ENCODE assay signal across 8 cellular contexts in genomic region chr12:56224102-56224701, GRCh38. TPM values are rescaled to one million over a fixed set of nuclear protein-coding genes. Genes with fewer than 3 reads are reported as not detected.
DNase-seq lines count a peak whose midpoint lies in the region; ATAC-seq, FAIRE-seq and TF ChIP-seq lines count a peak whose summit lies in the region.

TSS of gene NABP2 (plus strand) at chr12:56224342. CDS start at chr12:56224857, 515 bp downstream.

- peak; percentile 80 for TF ChIP-seq CTCF in DND-41 (IDR thresholded peaks at IDR 0.05; ENCODE audit: borderline replicate concordance, extremely low read depth, low read length, poor library complexity, severe bottlenecking)

- peak; percentile 86 for FAIRE-seq in RCC 7860 (lab: Jason Lieb, UNC)

- H3K4me3 ChIP-seq in DND-41 (ENCODE audit: low read depth in 1 of 2, low read length in 2 of 2) (peak within 1 kb of the TSS; percentile 67; a peak in 3 of 4 replicates), muscle layer of duodenum (ENCODE audit: low read depth in 1 of 2, low read length in 2 of 2) (peak within 1 kb of the TSS; percentile 81 to 84)

- H3K9me3 ChIP-seq in DND-41 (ENCODE audit: insufficient read depth, low read length, severe bottlenecking) = no peaks in the 10 kb centered on the region
- H3K9me3 ChIP-seq in muscle layer of duodenum (ENCODE audit: control insufficient read depth in 1 of 2, low read length in 2 of 2) = no peaks in the 10 kb centered on the region

- H3K9ac ChIP-seq in DND-41 (ENCODE audit: low read depth, low read length) = peak within 1 kb of the TSS; percentile 65

- ATAC-seq in DND-41 (ENCODE audit: insufficient read depth, low read depth) = peak; percentile 85
- peak; percentile 68 for ATAC-seq in GM21723 (IDR thresholded peaks at IDR 0.05; ENCODE audit: unreplicated experiment)
- ATAC-seq in activated T-cell treated with anti-CD3 and anti-CD28 coated beads, Interleukin-2, amount 50 U/mL, for 72 hours (replicated peaks in 1 of 2) = peak; percentile 83 to 86
- peak; percentile 90 for ATAC-seq in esophagus mucosa

- peak within 1 kb of the TSS; percentile 97 for H3K4me2 ChIP-seq in DND-41 (ENCODE audit: insufficient read depth, low read length)

- H3K36me3 Mint-ChIP-seq in activated T-cell treated with anti-CD3 and anti-CD28 coated beads, Interleukin-2, amount 50 U/mL, for 72 hours (ENCODE audit: insufficient read depth in 2 of 2) = peaks cover 5 to 10% of the 10 kb centered on the region in 2 donors

- H3K27ac ChIP-seq in DND-41 (ENCODE audit: low read length) = peak within 1 kb of the TSS; percentile 75
- H3K27ac ChIP-seq in muscle layer of duodenum (ENCODE audit: low read length) = peak within 1 kb of the TSS; percentile 80

- no peaks in the 10 kb centered on the region for H3K9me3 Mint-ChIP-seq in activated T-cell treated with anti-CD3 and anti-CD28 coated beads, Interleukin-2, amount 50 U/mL, for 72 hours

- peak within 1 kb of the TSS; percentile 82 for H2AFZ ChIP-seq in DND-41 (ENCODE audit: low read depth, low read length)

- H3K36me3 ChIP-seq in DND-41 (ENCODE audit: insufficient read depth, low read length) (peaks cover 17% of the 10 kb centered on the region), muscle layer of duodenum (ENCODE audit: control insufficient read depth in 1 of 2, insufficient read depth in 2 of 2, low read length in 2 of 2) (peaks cover 4 to 17% of the 10 kb centered on the region in 2 donors)

- DNase-seq in DND-41 (peak; percentile 98), KG1 (lab: John Stamatoyannopoulos, UW) (peak; percentile 41), RCC 7860 (ENCODE audit: low spot score) (peak; percentile 92)
- DNase-seq in activated T-cell treated with anti-CD3 and anti-CD28 coated beads, Interleukin-2, amount 50 U/mL, for 72 hours = peak; percentile 96 to 98
- DNase-seq in stimulated activated CD8-positive, alpha-beta memory T cell treated with anti-CD3 and anti-CD28 coated beads, Interleukin-7, amount 100 ng/mL, for 4 hours (ENCODE audit: low read depth in 2 of 2) = peak; percentile 85 to 92

- peaks cover 54% of the 10 kb centered on the region for H3K4me1 ChIP-seq in DND-41 (ENCODE audit: insufficient read depth, low read length)
- peaks cover 4 to 33% of the 10 kb centered on the region in 2 donors for H3K4me1 ChIP-seq in muscle layer of duodenum (ENCODE audit: control insufficient read depth in 1 of 2, insufficient read depth in 2 of 2, low read length in 2 of 2)

- peaks cover 50% of the 10 kb centered on the region for H3K79me2 ChIP-seq in DND-41 (ENCODE audit: insufficient read depth, low read length)

- H3K4me1 Mint-ChIP-seq in activated T-cell treated with anti-CD3 and anti-CD28 coated beads, Interleukin-2, amount 50 U/mL, for 72 hours (ENCODE audit: low read depth) = peaks cover 46% of the 10 kb centered on the region

- H3K27me3 Mint-ChIP-seq in activated T-cell treated with anti-CD3 and anti-CD28 coated beads, Interleukin-2, amount 50 U/mL, for 72 hours (ENCODE audit: low read depth) = no peaks in the 10 kb centered on the region

- H3K4me3 Mint-ChIP-seq in activated T-cell treated with anti-CD3 and anti-CD28 coated beads, Interleukin-2, amount 50 U/mL, for 72 hours = peak within 1 kb of the TSS; percentile 91 to 100

- H3K27ac Mint-ChIP-seq in activated T-cell treated with anti-CD3 and anti-CD28 coated beads, Interleukin-2, amount 50 U/mL, for 72 hours = peak within 1 kb of the TSS; percentile 93

- 0 out of 2 replicates have a peak, but pooled peaks cover 3% of the 10 kb centered on the region for H4K20me1 ChIP-seq in DND-41 (ENCODE audit: insufficient read depth, low read length)

- no peaks in the 10 kb centered on the region for H3K27me3 ChIP-seq in DND-41 (ENCODE audit: insufficient read depth, low read length, poor library complexity)
- H3K27me3 ChIP-seq in muscle layer of duodenum (ENCODE audit: low read depth, low read length) = no peaks in the 10 kb centered on the region

RNA-seq across cellular contexts. Expression of gene NABP2, which starts in this region (rescaled TPM):
- total RNA-seq in activated T-cell treated with anti-CD3 and anti-CD28 coated beads, Interleukin-2, amount 50 U/mL, for 72 hours = 10 to 100 TPM; 61.8 to 72.7 TPM
- total RNA-seq in esophagus mucosa = 26.5 TPM

Comparison
In these comparisons a context has a peak if more than half of its experiments do, and no peak if none do; other contexts are left out.
1. Peak in every context shown above with its lines: DNase-seq, ATAC-seq, H3K4me3 ChIP-seq and H3K27ac ChIP-seq.
2. DNase-seq: peak in every context shown above with its lines; median percentile 98 in DND-41; 97 in activated T-cell treated with anti-CD3 and anti-CD28 coated beads, Interleukin-2, amount 50 U/mL, for 72 hours; 92 in RCC 7860; 88 in stimulated activated CD8-positive, alpha-beta memory T cell treated with anti-CD3 and anti-CD28 coated beads, Interleukin-7, amount 100 ng/mL, for 4 hours; 41 in KG1.